In the genomic region with DNA sequence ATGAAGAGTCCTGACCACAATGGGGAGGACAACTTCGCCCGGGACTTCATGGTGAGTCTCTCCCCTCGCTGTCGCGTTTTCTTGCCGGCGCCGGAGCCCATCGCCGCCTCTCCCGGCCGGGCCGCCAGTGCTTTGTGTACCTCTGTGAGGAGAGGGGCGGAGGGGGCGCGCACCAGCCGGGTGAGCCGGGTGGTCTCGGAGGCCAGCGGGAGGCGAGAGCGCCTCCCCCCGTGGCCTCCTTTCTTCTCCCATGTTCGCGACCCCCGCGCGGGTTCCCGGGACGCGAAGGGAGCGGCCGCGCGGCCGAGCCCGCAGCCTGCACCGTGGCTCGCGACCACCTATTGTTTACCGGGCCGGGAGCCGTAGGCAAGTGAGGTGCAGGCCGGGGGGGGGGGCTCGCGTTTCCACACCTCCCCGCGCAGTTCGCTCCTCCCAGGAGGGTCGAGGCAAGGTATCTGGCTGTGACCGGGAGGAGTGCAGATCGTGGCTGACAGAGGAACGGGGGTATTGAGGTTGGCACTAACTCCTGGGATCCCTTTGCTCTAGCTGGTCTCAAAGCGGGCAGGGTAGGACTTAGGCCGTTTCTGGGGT, we compare ENCODE assay signal across 8 cellular contexts. TPM values are rescaled to one million over a fixed set of nuclear protein-coding genes. Genes with fewer than 3 reads are reported as not detected.
DNase-seq lines count a peak whose midpoint lies in the region; ATAC-seq and TF ChIP-seq lines count a peak whose summit lies in the region.

No MANE protein-coding gene starts in this region.

- H3K27ac ChIP-seq in RWPE2 (ENCODE audit: poor library complexity, severe bottlenecking) (peak overlapping the region; percentile 96), left ventricle myocardium inferior (replicated peaks) (peak overlapping the region; percentile 100), rectal smooth muscle tissue (ENCODE audit: low read depth, low read length) (peak overlapping the region; percentile 88)

- no peaks in the 10 kb centered on the region for H3K9me3 ChIP-seq in RWPE2 (ENCODE audit: severe bottlenecking)
- H3K9me3 ChIP-seq in adipocyte (ENCODE audit: control insufficient read depth, low read length) = no peaks in the 10 kb centered on the region
- H3K9me3 ChIP-seq in left ventricle myocardium inferior (replicated peaks) = no peaks in the 10 kb centered on the region

- intact Hi-C loops in left ventricle myocardium inferior (cut with micrococcal nuclease) = no loop called here

- H3K9ac ChIP-seq in adipocyte (ENCODE audit: low read length) (peak overlapping the region; percentile 100), rectal smooth muscle tissue (ENCODE audit: low read length) (peak overlapping the region; percentile 63)

- ATAC-seq in RWPE2 (ENCODE audit: low read depth) = peak; percentile 3; the same call in 2 of the 3 replicates

- peak; percentile 16 to 36 for DNase-seq in SHP77 (lab: John Stamatoyannopoulos, UW)
- DNase-seq in SHP77 treated with DMSO at 0.1 percent for 48 hours (lab: John Stamatoyannopoulos, UW) = no peak
- DNase-seq in HK-2 (ENCODE audit: unreplicated experiment) = peak; percentile 62
- no peak for DNase-seq in RWPE2 (ENCODE audit: low spot score)
- peak; percentile 51 for DNase-seq in adipocyte (ENCODE audit: low read depth)
- DNase-seq in left ventricle myocardium inferior = peak; percentile 45
- DNase-seq in EL = no peak

- H3K36me3 ChIP-seq in RWPE2 (ENCODE audit: low read depth) (peaks cover 22% of the 10 kb centered on the region), adipocyte (ENCODE audit: control insufficient read depth, insufficient read depth, low read length, severe bottlenecking) (no peaks in the 10 kb centered on the region), left ventricle myocardium inferior (no peaks in the 10 kb centered on the region), rectal smooth muscle tissue (ENCODE audit: control insufficient read depth, insufficient read depth, low read length) (no peaks in the 10 kb centered on the region)

- no peak for TF ChIP-seq CTCF in RWPE2 (IDR thresholded peaks at IDR 0.05; ENCODE audit: poor library complexity, severe bottlenecking)
- no peak for TF ChIP-seq CTCF in left ventricle myocardium inferior (IDR thresholded peaks at IDR 0.05; ENCODE audit: borderline replicate concordance)

- peaks cover 40% of the 10 kb centered on the region for H3K4me1 ChIP-seq in RWPE2 (ENCODE audit: insufficient read depth, poor library complexity, severe bottlenecking)
- H3K4me1 ChIP-seq in adipocyte (ENCODE audit: control insufficient read depth, insufficient read depth, low read length) = peaks cover 26% of the 10 kb centered on the region
- peaks cover 60% of the 10 kb centered on the region for H3K4me1 ChIP-seq in left ventricle myocardium inferior
- H3K4me1 ChIP-seq in rectal smooth muscle tissue (ENCODE audit: control insufficient read depth, insufficient read depth, low read length) = no peaks in the 10 kb centered on the region

- no peaks in the 10 kb centered on the region for H3K27me3 ChIP-seq in RWPE2 (ENCODE audit: insufficient read depth, poor library complexity, severe bottlenecking)
- H3K27me3 ChIP-seq in adipocyte (replicated peaks; ENCODE audit: control insufficient read depth, insufficient read depth, low read length) = no peaks in the 10 kb centered on the region
- no peaks in the 10 kb centered on the region for H3K27me3 ChIP-seq in left ventricle myocardium inferior (ENCODE audit: low read depth)
- no peaks in the 10 kb centered on the region for H3K27me3 ChIP-seq in rectal smooth muscle tissue (ENCODE audit: control insufficient read depth, insufficient read depth, low read length)

- H3K4me3 ChIP-seq in RWPE2 (ENCODE audit: severe bottlenecking) (peak overlapping the region; percentile 96), adipocyte (ENCODE audit: low read length) (peak overlapping the region; percentile 96), left ventricle myocardium inferior (peak overlapping the region; percentile 100), rectal smooth muscle tissue (ENCODE audit: low read length) (peak overlapping the region; percentile 90)

RNA-seq across cellular contexts. Expression of gene PTPN12, which starts 0.6 kb away (rescaled TPM):
- 52.2 TPM for total RNA-seq in left ventricle myocardium inferior

Comparison
In these comparisons a context has a peak if more than half of its experiments do, and no peak if none do; other contexts are left out.
1. DNase-seq: peak in SHP77 (2 of 2), HK-2 (single experiment), adipocyte (single experiment) and left ventricle myocardium inferior (single experiment); none in SHP77 treated with DMSO at 0.1 percent for 48 hours (single experiment), RWPE2 (single experiment) and EL (single experiment).
2. Peak in every context shown above with its lines, with median percentiles within 50 percentile points of each other: H3K27ac ChIP-seq and H3K4me3 ChIP-seq.